Comparison of ENCODE assay signal across 20 cellular contexts in genomic region chr19:38221919-38222828, GRCh38. TPM values are rescaled to one million over a fixed set of nuclear protein-coding genes. Genes with fewer than 3 reads are reported as not detected.
"Had no signal": no experiment of that assay in that cellular context is flagged by ENCODE, and none has a peak within 500 bp of the region (broad histone marks: within the 10 kb centered on the region; RNA-seq: fewer than 3 reads in every experiment).

No MANE protein-coding gene starts in this region.

- H3K4me2 ChIP-seq: smooth muscle cell had no signal

- H3K9me3 Mint-ChIP-seq: activated naive CD4-positive, alpha-beta T cell treated with anti-CD3 and anti-CD28 coated beads, Interleukin-2, amount 50 U/mL, for 24 hours; dendritic cell treated with granulocyte-macrophage colony-stimulating factor and Interleukin-4, amounts not matched to agents 40 ng/mL and 50 ng/mL, for 4 days; effector memory CD8-positive, alpha-beta T cell; stimulated activated naive B cell treated with anti-CD40 and anti-IgM and Interleukin-4, amounts not matched to agents 10 μg/mL and 1 μg/mL and 100 μg/mL, for 72 hours; T-helper 2 cell treated with Interferon-gamma antibody and Interleukin-4, amounts not matched to agents 5 μg/mL and 100 μg/mL, for 36 hours had no signal

- H3K36me3 Mint-ChIP-seq: activated naive CD4-positive, alpha-beta T cell treated with anti-CD3 and anti-CD28 coated beads, Interleukin-2, amount 50 U/mL, for 24 hours had no signal

- H3K9me3 ChIP-seq: body of pancreas, neutrophil, transverse colon had no signal

- DNase-seq: activated T-cell treated with anti-CD3 and anti-CD28 coated beads, Interleukin-2, amount 50 U/mL, for 1 hour; amniotic stem cell; body of pancreas; effector memory CD8-positive, alpha-beta T cell; hypothalamus; immature natural killer cell; posterior cingulate gyrus; right cardiac atrium; stimulated activated naive B cell treated with anti-CD40 and anti-IgM and Interleukin-4, amounts not matched to agents 10 μg/mL and 1 μg/mL and 100 μg/mL, for 72 hours; SW 1271; transverse colon had no signal

- H3K36me3 ChIP-seq: neutrophil, transverse colon had no signal

- H3K4me3 ChIP-seq: body of pancreas, smooth muscle cell, transverse colon had no signal

- H3K27ac Mint-ChIP-seq: activated naive CD4-positive, alpha-beta T cell treated with anti-CD3 and anti-CD28 coated beads, Interleukin-2, amount 50 U/mL, for 24 hours; dendritic cell treated with granulocyte-macrophage colony-stimulating factor and Interleukin-4, amounts not matched to agents 40 ng/mL and 50 ng/mL, for 4 days; effector memory CD8-positive, alpha-beta T cell; immature natural killer cell; stimulated activated naive B cell treated with anti-CD40 and anti-IgM and Interleukin-4, amounts not matched to agents 10 μg/mL and 1 μg/mL and 100 μg/mL, for 72 hours; T-helper 2 cell treated with Interferon-gamma antibody and Interleukin-4, amounts not matched to agents 5 μg/mL and 100 μg/mL, for 36 hours had no signal

- ATAC-seq: activated CD4-positive, CD25-positive, alpha-beta regulatory T cell treated with anti-CD3 and anti-CD28 coated beads, Interleukin-2, amount 50 U/mL, for 24 hours; body of pancreas; effector memory CD8-positive, alpha-beta T cell; esophagus mucosa; left lobe of liver; right cardiac atrium; stimulated activated naive B cell treated with anti-CD40 and anti-IgM and Interleukin-4, amounts not matched to agents 10 μg/mL and 1 μg/mL and 100 μg/mL, for 72 hours had no signal

- H3K4me3 Mint-ChIP-seq: activated naive CD4-positive, alpha-beta T cell treated with anti-CD3 and anti-CD28 coated beads, Interleukin-2, amount 50 U/mL, for 24 hours; dendritic cell treated with granulocyte-macrophage colony-stimulating factor and Interleukin-4, amounts not matched to agents 40 ng/mL and 50 ng/mL, for 4 days had no signal

- H3K27ac ChIP-seq: body of pancreas, neutrophil, transverse colon had no signal

RNA-seq across cellular contexts. Expression of gene DPF1, which starts 1.8 kb away (rescaled TPM):
- total RNA-seq: body of pancreas, left lobe of liver, subcutaneous adipose tissue, transverse colon had no signal
- polyA plus RNA-seq: immature natural killer cell had no signal
